Comparison of ENCODE assay signal across 1 cellular context in the genomic region with DNA sequence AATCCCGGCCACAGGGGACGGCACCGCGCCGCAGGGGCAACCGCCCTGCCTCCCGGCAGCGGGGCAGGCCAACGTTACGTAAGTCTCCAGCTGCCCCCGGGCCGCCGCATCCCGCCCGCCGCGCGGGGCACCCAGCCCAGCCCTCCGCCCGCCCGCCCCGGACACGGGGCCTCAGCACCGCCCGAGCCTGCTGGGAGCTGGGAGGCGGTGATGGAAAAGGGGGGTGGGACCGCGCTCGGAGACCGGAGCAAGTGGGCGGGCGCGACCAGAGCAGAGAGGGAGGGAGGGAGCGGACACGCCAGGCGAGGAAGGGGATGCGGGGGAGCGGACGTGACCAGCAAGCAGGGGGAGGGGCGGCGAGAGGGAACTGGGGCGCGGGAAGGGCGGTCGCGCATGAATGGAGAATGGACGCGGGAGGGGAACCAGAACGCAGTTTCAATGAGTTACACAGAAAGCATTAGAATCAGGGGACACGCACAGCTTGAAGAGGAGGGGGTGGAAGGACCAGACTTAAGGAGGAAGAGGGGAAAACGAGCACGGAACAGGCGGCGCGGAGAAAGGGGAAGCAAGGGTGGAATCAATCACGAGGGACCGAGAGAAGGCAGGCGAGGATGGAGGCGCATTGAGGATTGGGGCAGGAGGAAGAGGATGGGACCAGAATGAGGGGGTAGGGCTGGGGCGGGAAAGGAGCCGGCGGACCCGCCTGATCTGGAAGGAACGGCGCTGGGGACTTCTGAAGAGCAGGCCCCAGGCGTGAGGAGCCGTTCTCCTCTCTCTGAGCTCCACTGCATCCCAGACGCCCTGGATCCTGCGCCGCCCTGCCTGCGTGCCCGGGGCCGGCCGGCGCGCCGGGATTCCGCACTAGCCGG.
A peak's percentile ranks its signal among the peaks of the same experiment; 100 is the strongest.
TF ChIP-seq lines count a peak whose summit lies in the region.

No MANE protein-coding gene starts in this region.

TF ChIP-seq in GM12878, 131 proteins besides CTCF, POLR2A, EP300 and RAD21 (continued from another document and continues in another):
- TF ChIP-seq, protein P1, sequence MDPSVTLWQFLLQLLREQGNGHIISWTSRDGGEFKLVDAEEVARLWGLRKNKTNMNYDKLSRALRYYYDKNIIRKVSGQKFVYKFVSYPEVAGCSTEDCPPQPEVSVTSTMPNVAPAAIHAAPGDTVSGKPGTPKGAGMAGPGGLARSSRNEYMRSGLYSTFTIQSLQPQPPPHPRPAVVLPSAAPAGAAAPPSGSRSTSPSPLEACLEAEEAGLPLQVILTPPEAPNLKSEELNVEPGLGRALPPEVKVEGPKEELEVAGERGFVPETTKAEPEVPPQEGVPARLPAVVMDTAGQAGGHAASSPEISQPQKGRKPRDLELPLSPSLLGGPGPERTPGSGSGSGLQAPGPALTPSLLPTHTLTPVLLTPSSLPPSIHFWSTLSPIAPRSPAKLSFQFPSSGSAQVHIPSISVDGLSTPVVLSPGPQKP (IDR thresholded peaks at IDR 0.05; ENCODE audit: low read depth, low read length) = 0 out of 2 replicates have a peak, but pooled peaks have one; percentile 23
- TF ChIP-seq CREM (IDR thresholded peaks at IDR 0.05; ENCODE audit: low read depth) (peak; percentile 33; the same call in 1 of the 2 replicates), TCF7 (IDR thresholded peaks at IDR 0.05; ENCODE audit: borderline replicate concordance) (no peak), NR2C1 (IDR thresholded peaks at IDR 0.05) (0 out of 2 replicates have a peak, but pooled peaks have one; percentile 13), IKZF2 (IDR thresholded peaks at IDR 0.05) (peak; percentile 67 to 72; a peak in 3 of 4 replicates), BMI1 (IDR thresholded peaks at IDR 0.05; ENCODE audit: borderline replicate concordance) (no peak), MTA2 (IDR thresholded peaks at IDR 0.05; ENCODE audit: low read depth) (peak; percentile 67; the same call in 1 of the 2 replicates), FOXM1 (IDR thresholded peaks at IDR 0.05; ENCODE audit: low read depth, low read length) (no peak), GABPA (IDR thresholded peaks at IDR 0.05; ENCODE audit: low read depth) (no peak), LARP7 (IDR thresholded peaks at IDR 0.05) (peak; percentile 69; the same call in 1 of the 2 replicates), TARDBP (IDR thresholded peaks at IDR 0.05; ENCODE audit: borderline replicate concordance) (peak; percentile 36; the same call in 1 of the 2 replicates), MTA3 (IDR thresholded peaks at IDR 0.05; ENCODE audit: borderline replicate concordance, low read length) (no peak), GATAD2B (conservative IDR thresholded peaks at IDR 0.05; ENCODE audit: low read depth) (no peak; the same call in 1 of the 2 replicates), SRF (IDR thresholded peaks at IDR 0.05; ENCODE audit: low read depth in 2 of 2, low read length in 2 of 2) (no peak), ZNF24 (IDR thresholded peaks at IDR 0.05) (no peak), STAT1 (conservative IDR thresholded peaks at IDR 0.05) (no peak), SMAD1 (IDR thresholded peaks at IDR 0.05; ENCODE audit: low read depth, partially characterized antibody) (peak; percentile 67), WRNIP1 (IDR thresholded peaks at IDR 0.05; ENCODE audit: borderline replicate concordance, low read depth, low read length) (no peak), JUNB (IDR thresholded peaks at IDR 0.05) (no peak), CHD1 (IDR thresholded peaks at IDR 0.05; ENCODE audit: low read depth, low read length) (peak; percentile 75; the same call in 1 of the 2 replicates), RB1 (IDR thresholded peaks at IDR 0.05; ENCODE audit: borderline replicate concordance) (no peak; the same call in 1 of the 2 replicates), MYC (IDR thresholded peaks at IDR 0.05; ENCODE audit: insufficient read depth, insufficient read length, insufficient replicate concordance, low read length, severe bottlenecking) (peak; percentile 74), FOS (IDR thresholded peaks at IDR 0.05; ENCODE audit: borderline replicate concordance, extremely low read depth, insufficient read length) (no peak), POLR2AphosphoS2 (IDR thresholded peaks at IDR 0.05; ENCODE audit: low read depth, low read length) (no peak), CBX5 (IDR thresholded peaks at IDR 0.05; ENCODE audit: low read depth) (no peak), RELA (IDR thresholded peaks at IDR 0.05; ENCODE audit: borderline replicate concordance, partially characterized antibody) (peak; percentile 1), HDAC6 (IDR thresholded peaks at IDR 0.05; ENCODE audit: unreplicated experiment) (no peak), TBL1XR1 (IDR thresholded peaks at IDR 0.05; ENCODE audit: low read depth, low read length) (no peak), SP1 (IDR thresholded peaks at IDR 0.05; ENCODE audit: low read depth, low read length) (peak; percentile 4), MEF2A (IDR thresholded peaks at IDR 0.05; ENCODE audit: insufficient read depth, low read depth, low read length) (0 out of 2 replicates have a peak, but pooled peaks have one; percentile 36), MEF2B (IDR thresholded peaks at IDR 0.05; ENCODE audit: partially characterized antibody, poor library complexity, severe bottlenecking) (no peak), HCFC1 (IDR thresholded peaks at IDR 0.05; ENCODE audit: low read length) (0 out of 2 replicates have a peak, but pooled peaks have one; percentile 8), BCL11A (IDR thresholded peaks at IDR 0.05; ENCODE audit: low read depth, low read length) (0 out of 2 replicates have a peak, but pooled peaks have one; percentile 15), ZNF274 (IDR thresholded peaks at IDR 0.05; ENCODE audit: insufficient read depth, insufficient read length) (no peak), SREBF1 (IDR thresholded peaks at IDR 0.05; ENCODE audit: low read length) (no peak), HDAC2 (IDR thresholded peaks at IDR 0.05) (no peak)
- TF ChIP-seq, protein P2, sequence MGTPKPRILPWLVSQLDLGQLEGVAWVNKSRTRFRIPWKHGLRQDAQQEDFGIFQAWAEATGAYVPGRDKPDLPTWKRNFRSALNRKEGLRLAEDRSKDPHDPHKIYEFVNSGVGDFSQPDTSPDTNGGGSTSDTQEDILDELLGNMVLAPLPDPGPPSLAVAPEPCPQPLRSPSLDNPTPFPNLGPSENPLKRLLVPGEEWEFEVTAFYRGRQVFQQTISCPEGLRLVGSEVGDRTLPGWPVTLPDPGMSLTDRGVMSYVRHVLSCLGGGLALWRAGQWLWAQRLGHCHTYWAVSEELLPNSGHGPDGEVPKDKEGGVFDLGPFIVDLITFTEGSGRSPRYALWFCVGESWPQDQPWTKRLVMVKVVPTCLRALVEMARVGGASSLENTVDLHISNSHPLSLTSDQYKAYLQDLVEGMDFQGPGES (IDR thresholded peaks at IDR 0.05) = no peak
- TF ChIP-seq, protein P3, sequence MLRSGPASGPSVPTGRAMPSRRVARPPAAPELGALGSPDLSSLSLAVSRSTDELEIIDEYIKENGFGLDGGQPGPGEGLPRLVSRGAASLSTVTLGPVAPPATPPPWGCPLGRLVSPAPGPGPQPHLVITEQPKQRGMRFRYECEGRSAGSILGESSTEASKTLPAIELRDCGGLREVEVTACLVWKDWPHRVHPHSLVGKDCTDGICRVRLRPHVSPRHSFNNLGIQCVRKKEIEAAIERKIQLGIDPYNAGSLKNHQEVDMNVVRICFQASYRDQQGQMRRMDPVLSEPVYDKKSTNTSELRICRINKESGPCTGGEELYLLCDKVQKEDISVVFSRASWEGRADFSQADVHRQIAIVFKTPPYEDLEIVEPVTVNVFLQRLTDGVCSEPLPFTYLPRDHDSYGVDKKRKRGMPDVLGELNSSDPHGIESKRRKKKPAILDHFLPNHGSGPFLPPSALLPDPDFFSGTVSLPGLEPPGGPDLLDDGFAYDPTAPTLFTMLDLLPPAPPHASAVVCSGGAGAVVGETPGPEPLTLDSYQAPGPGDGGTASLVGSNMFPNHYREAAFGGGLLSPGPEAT (IDR thresholded peaks at IDR 0.05; ENCODE audit: low read depth) = peak; percentile 70
- TF ChIP-seq, protein P4, sequence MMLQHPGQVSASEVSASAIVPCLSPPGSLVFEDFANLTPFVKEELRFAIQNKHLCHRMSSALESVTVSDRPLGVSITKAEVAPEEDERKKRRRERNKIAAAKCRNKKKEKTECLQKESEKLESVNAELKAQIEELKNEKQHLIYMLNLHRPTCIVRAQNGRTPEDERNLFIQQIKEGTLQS (IDR thresholded peaks at IDR 0.05; ENCODE audit: borderline replicate concordance, extremely low read depth, low read depth, low read length) = no peak
- TF ChIP-seq, protein P5, sequence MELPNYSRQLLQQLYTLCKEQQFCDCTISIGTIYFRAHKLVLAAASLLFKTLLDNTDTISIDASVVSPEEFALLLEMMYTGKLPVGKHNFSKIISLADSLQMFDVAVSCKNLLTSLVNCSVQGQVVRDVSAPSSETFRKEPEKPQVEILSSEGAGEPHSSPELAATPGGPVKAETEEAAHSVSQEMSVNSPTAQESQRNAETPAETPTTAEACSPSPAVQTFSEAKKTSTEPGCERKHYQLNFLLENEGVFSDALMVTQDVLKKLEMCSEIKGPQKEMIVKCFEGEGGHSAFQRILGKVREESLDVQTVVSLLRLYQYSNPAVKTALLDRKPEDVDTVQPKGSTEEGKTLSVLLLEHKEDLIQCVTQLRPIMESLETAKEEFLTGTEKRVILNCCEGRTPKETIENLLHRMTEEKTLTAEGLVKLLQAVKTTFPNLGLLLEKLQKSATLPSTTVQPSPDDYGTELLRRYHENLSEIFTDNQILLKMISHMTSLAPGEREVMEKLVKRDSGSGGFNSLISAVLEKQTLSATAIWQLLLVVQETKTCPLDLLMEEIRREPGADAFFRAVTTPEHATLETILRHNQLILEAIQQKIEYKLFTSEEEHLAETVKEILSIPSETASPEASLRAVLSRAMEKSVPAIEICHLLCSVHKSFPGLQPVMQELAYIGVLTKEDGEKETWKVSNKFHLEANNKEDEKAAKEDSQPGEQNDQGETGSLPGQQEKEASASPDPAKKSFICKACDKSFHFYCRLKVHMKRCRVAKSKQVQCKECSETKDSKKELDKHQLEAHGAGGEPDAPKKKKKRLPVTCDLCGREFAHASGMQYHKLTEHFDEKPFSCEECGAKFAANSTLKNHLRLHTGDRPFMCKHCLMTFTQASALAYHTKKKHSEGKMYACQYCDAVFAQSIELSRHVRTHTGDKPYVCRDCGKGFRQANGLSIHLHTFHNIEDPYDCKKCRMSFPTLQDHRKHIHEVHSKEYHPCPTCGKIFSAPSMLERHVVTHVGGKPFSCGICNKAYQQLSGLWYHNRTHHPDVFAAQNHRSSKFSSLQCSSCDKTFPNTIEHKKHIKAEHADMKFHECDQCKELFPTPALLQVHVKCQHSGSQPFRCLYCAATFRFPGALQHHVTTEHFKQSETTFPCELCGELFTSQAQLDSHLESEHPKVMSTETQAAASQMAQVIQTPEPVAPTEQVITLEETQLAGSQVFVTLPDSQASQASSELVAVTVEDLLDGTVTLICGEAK (IDR thresholded peaks at IDR 0.05; ENCODE audit: borderline replicate concordance) = peak; percentile 29; the same call in 1 of the 2 replicates
- TF ChIP-seq, protein P6, sequence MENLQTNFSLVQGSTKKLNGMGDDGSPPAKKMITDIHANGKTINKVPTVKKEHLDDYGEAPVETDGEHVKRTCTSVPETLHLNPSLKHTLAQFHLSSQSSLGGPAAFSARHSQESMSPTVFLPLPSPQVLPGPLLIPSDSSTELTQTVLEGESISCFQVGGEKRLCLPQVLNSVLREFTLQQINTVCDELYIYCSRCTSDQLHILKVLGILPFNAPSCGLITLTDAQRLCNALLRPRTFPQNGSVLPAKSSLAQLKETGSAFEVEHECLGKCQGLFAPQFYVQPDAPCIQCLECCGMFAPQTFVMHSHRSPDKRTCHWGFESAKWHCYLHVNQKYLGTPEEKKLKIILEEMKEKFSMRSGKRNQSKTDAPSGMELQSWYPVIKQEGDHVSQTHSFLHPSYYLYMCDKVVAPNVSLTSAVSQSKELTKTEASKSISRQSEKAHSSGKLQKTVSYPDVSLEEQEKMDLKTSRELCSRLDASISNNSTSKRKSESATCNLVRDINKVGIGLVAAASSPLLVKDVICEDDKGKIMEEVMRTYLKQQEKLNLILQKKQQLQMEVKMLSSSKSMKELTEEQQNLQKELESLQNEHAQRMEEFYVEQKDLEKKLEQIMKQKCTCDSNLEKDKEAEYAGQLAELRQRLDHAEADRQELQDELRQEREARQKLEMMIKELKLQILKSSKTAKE (IDR thresholded peaks at IDR 0.05; ENCODE audit: low read depth, poor library complexity, severe bottlenecking) = no peak
- TF ChIP-seq, protein P7, sequence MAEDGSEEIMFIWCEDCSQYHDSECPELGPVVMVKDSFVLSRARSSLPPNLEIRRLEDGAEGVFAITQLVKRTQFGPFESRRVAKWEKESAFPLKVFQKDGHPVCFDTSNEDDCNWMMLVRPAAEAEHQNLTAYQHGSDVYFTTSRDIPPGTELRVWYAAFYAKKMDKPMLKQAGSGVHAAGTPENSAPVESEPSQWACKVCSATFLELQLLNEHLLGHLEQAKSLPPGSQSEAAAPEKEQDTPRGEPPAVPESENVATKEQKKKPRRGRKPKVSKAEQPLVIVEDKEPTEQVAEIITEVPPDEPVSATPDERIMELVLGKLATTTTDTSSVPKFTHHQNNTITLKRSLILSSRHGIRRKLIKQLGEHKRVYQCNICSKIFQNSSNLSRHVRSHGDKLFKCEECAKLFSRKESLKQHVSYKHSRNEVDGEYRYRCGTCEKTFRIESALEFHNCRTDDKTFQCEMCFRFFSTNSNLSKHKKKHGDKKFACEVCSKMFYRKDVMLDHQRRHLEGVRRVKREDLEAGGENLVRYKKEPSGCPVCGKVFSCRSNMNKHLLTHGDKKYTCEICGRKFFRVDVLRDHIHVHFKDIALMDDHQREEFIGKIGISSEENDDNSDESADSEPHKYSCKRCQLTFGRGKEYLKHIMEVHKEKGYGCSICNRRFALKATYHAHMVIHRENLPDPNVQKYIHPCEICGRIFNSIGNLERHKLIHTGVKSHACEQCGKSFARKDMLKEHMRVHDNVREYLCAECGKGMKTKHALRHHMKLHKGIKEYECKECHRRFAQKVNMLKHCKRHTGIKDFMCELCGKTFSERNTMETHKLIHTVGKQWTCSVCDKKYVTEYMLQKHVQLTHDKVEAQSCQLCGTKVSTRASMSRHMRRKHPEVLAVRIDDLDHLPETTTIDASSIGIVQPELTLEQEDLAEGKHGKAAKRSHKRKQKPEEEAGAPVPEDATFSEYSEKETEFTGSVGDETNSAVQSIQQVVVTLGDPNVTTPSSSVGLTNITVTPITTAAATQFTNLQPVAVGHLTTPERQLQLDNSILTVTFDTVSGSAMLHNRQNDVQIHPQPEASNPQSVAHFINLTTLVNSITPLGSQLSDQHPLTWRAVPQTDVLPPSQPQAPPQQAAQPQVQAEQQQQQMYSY (CRISPR knock-in tag; IDR thresholded peaks at IDR 0.05) = 0 out of 2 replicates have a peak, but pooled peaks have one; percentile 21
- TF ChIP-seq, protein P8, sequence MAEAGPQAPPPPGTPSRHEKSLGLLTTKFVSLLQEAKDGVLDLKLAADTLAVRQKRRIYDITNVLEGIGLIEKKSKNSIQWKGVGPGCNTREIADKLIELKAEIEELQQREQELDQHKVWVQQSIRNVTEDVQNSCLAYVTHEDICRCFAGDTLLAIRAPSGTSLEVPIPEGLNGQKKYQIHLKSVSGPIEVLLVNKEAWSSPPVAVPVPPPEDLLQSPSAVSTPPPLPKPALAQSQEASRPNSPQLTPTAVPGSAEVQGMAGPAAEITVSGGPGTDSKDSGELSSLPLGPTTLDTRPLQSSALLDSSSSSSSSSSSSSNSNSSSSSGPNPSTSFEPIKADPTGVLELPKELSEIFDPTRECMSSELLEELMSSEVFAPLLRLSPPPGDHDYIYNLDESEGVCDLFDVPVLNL (IDR thresholded peaks at IDR 0.05; ENCODE audit: low read depth, low read length) = no peak
